ENCODE assay signal across 10 cellular contexts in the genomic region with DNA sequence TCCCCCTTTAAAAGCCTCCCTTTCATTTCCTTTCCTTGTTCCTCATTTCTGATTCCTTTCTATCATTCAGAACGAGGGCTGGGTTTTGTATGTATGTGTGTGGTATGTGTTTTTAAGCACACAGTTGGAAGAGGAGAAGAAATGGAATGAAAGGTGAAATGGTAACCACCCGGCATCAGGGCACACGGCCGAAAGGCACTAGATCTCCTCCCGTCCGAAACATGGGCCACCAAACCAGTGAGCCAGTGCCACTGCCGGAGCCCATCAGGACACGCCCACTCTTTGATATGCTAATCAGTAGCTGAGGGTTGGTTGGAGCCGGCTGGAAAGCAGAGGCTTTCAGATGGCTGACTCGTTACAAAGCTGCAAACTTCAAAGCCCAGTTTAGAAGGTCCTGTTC.
DNase-seq lines count a peak whose midpoint lies in the region; ATAC-seq and TF ChIP-seq lines count a peak whose summit lies in the region.
"Had no signal": no experiment of that assay in that cellular context is flagged by ENCODE, and none has a peak within 500 bp of the region (broad histone marks: within the 10 kb centered on the region; RNA-seq: fewer than 3 reads in every experiment).

No MANE protein-coding gene starts in this region.

- DNase-seq in activated CD4-positive, alpha-beta memory T cell treated with anti-CD3 and anti-CD28 coated beads for 36 hours, result peak; percentile 28
- DNase-seq in activated CD4-positive, alpha-beta memory T cell treated with anti-CD3 and anti-CD28 coated beads, Interleukin-2, amount 10 ng/mL, durations not matched to agents 7 days and 5 days, result no peak
- peak; percentile 53 for DNase-seq in NOMO-1 treated with dmso at 0.1 percent for 144 hours (lab: John Stamatoyannopoulos, UW; ENCODE audit: unreplicated experiment)
- peak; percentile 68 to 71 for DNase-seq in erythroblast (lab: John Stamatoyannopoulos, UW)
- DNase-seq in gastrocnemius medialis, result peak in 1 of 2 donors; percentile 33
- no peak for DNase-seq in vagina (ENCODE audit: extremely low spot score in 2 of 2)
- DNase-seq in CD8-positive, alpha-beta T cell, result no peak
- no peak for DNase-seq in HK-2 (ENCODE audit: unreplicated experiment)
- DNase-seq: amniotic stem cell, NCI-H1436 had no signal

- H3K4me3 Mint-ChIP-seq in activated CD4-positive, alpha-beta memory T cell treated with anti-CD3 and anti-CD28 coated beads for 36 hours, result peak overlapping the region; percentile 13
- H3K4me3 Mint-ChIP-seq in activated CD4-positive, alpha-beta memory T cell treated with anti-CD3 and anti-CD28 coated beads, Interleukin-2, amount 10 ng/mL, durations not matched to agents 7 days and 5 days, result no peak overlapping the region
- H3K4me3 Mint-ChIP-seq in CD8-positive, alpha-beta T cell, result no peak overlapping the region

- no peaks in the 10 kb centered on the region for H3K27me3 ChIP-seq in gastrocnemius medialis
- no peaks in the 10 kb centered on the region for H3K27me3 ChIP-seq in vagina
- no peaks in the 10 kb centered on the region for H3K27me3 ChIP-seq in CD8-positive, alpha-beta T cell (ENCODE audit: insufficient read depth, low read length)

- no peak for TF ChIP-seq CTCF in gastrocnemius medialis (IDR thresholded peaks at IDR 0.05 in 4 of 5, conservative IDR thresholded peaks at IDR 0.05 in 1 of 5)
- TF ChIP-seq CTCF in vagina (IDR thresholded peaks at IDR 0.05), result no peak
- TF ChIP-seq CTCF in CD8-positive, alpha-beta T cell (IDR thresholded peaks at IDR 0.05), result no peak

- no peak overlapping the region for H3K27ac ChIP-seq in gastrocnemius medialis
- no peak overlapping the region for H3K27ac ChIP-seq in vagina
- no peak overlapping the region for H3K27ac ChIP-seq in CD8-positive, alpha-beta T cell (ENCODE audit: low read depth, low read length)

- CTCF ChIA-PET in activated CD4-positive, alpha-beta memory T cell treated with anti-CD3 and anti-CD28 coated beads for 36 hours (lab: Charles Lee), result no interaction called here
- CTCF ChIA-PET in activated CD4-positive, alpha-beta memory T cell treated with anti-CD3 and anti-CD28 coated beads, Interleukin-2, amount 10 ng/mL, durations not matched to agents 7 days and 5 days (lab: Charles Lee), result no interaction called here
- CTCF ChIA-PET in CD8-positive, alpha-beta T cell (lab: Charles Lee), result no interaction called here

- peaks cover 24% of the 10 kb centered on the region for H3K27me3 Mint-ChIP-seq in activated CD4-positive, alpha-beta memory T cell treated with anti-CD3 and anti-CD28 coated beads for 36 hours
- no peaks in the 10 kb centered on the region for H3K27me3 Mint-ChIP-seq in activated CD4-positive, alpha-beta memory T cell treated with anti-CD3 and anti-CD28 coated beads, Interleukin-2, amount 10 ng/mL, durations not matched to agents 7 days and 5 days
- H3K27me3 Mint-ChIP-seq in CD8-positive, alpha-beta T cell (ENCODE audit: low read depth), result peaks cover 4% of the 10 kb centered on the region

- POLR2A ChIA-PET in activated CD4-positive, alpha-beta memory T cell treated with anti-CD3 and anti-CD28 coated beads for 36 hours (lab: Charles Lee), result no interaction called here
- POLR2A ChIA-PET in activated CD4-positive, alpha-beta memory T cell treated with anti-CD3 and anti-CD28 coated beads, Interleukin-2, amount 10 ng/mL, durations not matched to agents 7 days and 5 days (lab: Charles Lee), result interaction anchor here (1.0 kb wide), 1 partner anchor 559 kb away, joined by 3 read pairs; no protein-coding TSS in a partner anchor
- POLR2A ChIA-PET in CD8-positive, alpha-beta T cell (lab: Charles Lee), result no interaction called here

- H3K36me3 Mint-ChIP-seq in activated CD4-positive, alpha-beta memory T cell treated with anti-CD3 and anti-CD28 coated beads for 36 hours, result peaks cover 6% of the 10 kb centered on the region
- H3K36me3 Mint-ChIP-seq in activated CD4-positive, alpha-beta memory T cell treated with anti-CD3 and anti-CD28 coated beads, Interleukin-2, amount 10 ng/mL, durations not matched to agents 7 days and 5 days (ENCODE audit: low read depth), result peaks cover 6% of the 10 kb centered on the region
- H3K36me3 Mint-ChIP-seq in CD8-positive, alpha-beta T cell, result no peaks in the 10 kb centered on the region

- no peaks in the 10 kb centered on the region for H3K9me3 ChIP-seq in gastrocnemius medialis
- no peaks in the 10 kb centered on the region for H3K9me3 ChIP-seq in vagina
- H3K9me3 ChIP-seq in CD8-positive, alpha-beta T cell (ENCODE audit: low read length), result no peaks in the 10 kb centered on the region

- peaks cover 0 to 9% of the 10 kb centered on the region in 2 donors for H3K4me1 ChIP-seq in gastrocnemius medialis
- no peaks in the 10 kb centered on the region for H3K4me1 ChIP-seq in vagina
- H3K4me1 ChIP-seq in CD8-positive, alpha-beta T cell (ENCODE audit: insufficient read depth, low read length), result peaks cover 3% of the 10 kb centered on the region

- H3K4me3 ChIP-seq in gastrocnemius medialis, result peak overlapping the region in 3 of 4 donors; percentile 0 to 21 (median 20)
- H3K4me3 ChIP-seq in vagina, result peak overlapping the region in 1 of 2 donors; percentile 5
- no peak overlapping the region for H3K4me3 ChIP-seq in CD8-positive, alpha-beta T cell (ENCODE audit: low read depth, low read length)

- H3K4me1 Mint-ChIP-seq in activated CD4-positive, alpha-beta memory T cell treated with anti-CD3 and anti-CD28 coated beads for 36 hours (ENCODE audit: low read depth), result peaks cover 28% of the 10 kb centered on the region
- peaks cover 39% of the 10 kb centered on the region for H3K4me1 Mint-ChIP-seq in activated CD4-positive, alpha-beta memory T cell treated with anti-CD3 and anti-CD28 coated beads, Interleukin-2, amount 10 ng/mL, durations not matched to agents 7 days and 5 days
- peaks cover 4% of the 10 kb centered on the region for H3K4me1 Mint-ChIP-seq in CD8-positive, alpha-beta T cell (ENCODE audit: low read depth)

- peak; percentile 44 for TF ChIP-seq POLR2A in erythroblast (IDR thresholded peaks at IDR 0.05; ENCODE audit: low read length)
- no peak for TF ChIP-seq POLR2A in gastrocnemius medialis (IDR thresholded peaks at IDR 0.05)
- TF ChIP-seq POLR2A in vagina (IDR thresholded peaks at IDR 0.05), result no peak

- intact Hi-C loops in activated CD4-positive, alpha-beta memory T cell treated with anti-CD3 and anti-CD28 coated beads for 36 hours (cut with micrococcal nuclease), result no loop called here
- intact Hi-C loops in gastrocnemius medialis (cut with DNase I; ENCODE audit: low total_unique reads) (no loop called here), vagina (cut with DNase I) (no loop called here)
- intact Hi-C loops in CD8-positive, alpha-beta T cell (cut with DNase I, micrococcal nuclease), result no loop called here

- peak overlapping the region; percentile 11 for H3K27ac Mint-ChIP-seq in activated CD4-positive, alpha-beta memory T cell treated with anti-CD3 and anti-CD28 coated beads for 36 hours
- no peak overlapping the region for H3K27ac Mint-ChIP-seq in activated CD4-positive, alpha-beta memory T cell treated with anti-CD3 and anti-CD28 coated beads, Interleukin-2, amount 10 ng/mL, durations not matched to agents 7 days and 5 days
- no peak overlapping the region for H3K27ac Mint-ChIP-seq in CD8-positive, alpha-beta T cell

- ATAC-seq in gastrocnemius medialis, result peak; percentile 39 to 77
- no peak for ATAC-seq in CD8-positive, alpha-beta T cell

- H3K36me3 ChIP-seq in gastrocnemius medialis (no peaks in the 10 kb centered on the region), vagina (no peaks in the 10 kb centered on the region)
- H3K36me3 ChIP-seq in CD8-positive, alpha-beta T cell (ENCODE audit: insufficient read depth, low read length), result no peaks in the 10 kb centered on the region

- in situ Hi-C loops in gastrocnemius medialis (cut with MboI; ENCODE audit: low sequenced_read_pairs in 4 of 4), result no loop called here

- H3K9me3 Mint-ChIP-seq in activated CD4-positive, alpha-beta memory T cell treated with anti-CD3 and anti-CD28 coated beads for 36 hours, result no peaks in the 10 kb centered on the region
- no peaks in the 10 kb centered on the region for H3K9me3 Mint-ChIP-seq in activated CD4-positive, alpha-beta memory T cell treated with anti-CD3 and anti-CD28 coated beads, Interleukin-2, amount 10 ng/mL, durations not matched to agents 7 days and 5 days
- H3K9me3 Mint-ChIP-seq in CD8-positive, alpha-beta T cell, result no peaks in the 10 kb centered on the region

Comparison
In these comparisons a context has a peak if more than half of its experiments do, and no peak if none do; other contexts are left out.
1. DNase-seq: peak in activated CD4-positive, alpha-beta memory T cell treated with anti-CD3 and anti-CD28 coated beads for 36 hours (single experiment), NOMO-1 treated with dmso at 0.1 percent for 144 hours (single experiment) and erythroblast (2 of 2); none in activated CD4-positive, alpha-beta memory T cell treated with anti-CD3 and anti-CD28 coated beads, Interleukin-2, amount 10 ng/mL, durations not matched to agents 7 days and 5 days (single experiment), vagina (0 of 2), CD8-positive, alpha-beta T cell (0 of 7) and HK-2 (single experiment).